ENCODE assay signal across 9 cellular contexts in the genomic region with DNA sequence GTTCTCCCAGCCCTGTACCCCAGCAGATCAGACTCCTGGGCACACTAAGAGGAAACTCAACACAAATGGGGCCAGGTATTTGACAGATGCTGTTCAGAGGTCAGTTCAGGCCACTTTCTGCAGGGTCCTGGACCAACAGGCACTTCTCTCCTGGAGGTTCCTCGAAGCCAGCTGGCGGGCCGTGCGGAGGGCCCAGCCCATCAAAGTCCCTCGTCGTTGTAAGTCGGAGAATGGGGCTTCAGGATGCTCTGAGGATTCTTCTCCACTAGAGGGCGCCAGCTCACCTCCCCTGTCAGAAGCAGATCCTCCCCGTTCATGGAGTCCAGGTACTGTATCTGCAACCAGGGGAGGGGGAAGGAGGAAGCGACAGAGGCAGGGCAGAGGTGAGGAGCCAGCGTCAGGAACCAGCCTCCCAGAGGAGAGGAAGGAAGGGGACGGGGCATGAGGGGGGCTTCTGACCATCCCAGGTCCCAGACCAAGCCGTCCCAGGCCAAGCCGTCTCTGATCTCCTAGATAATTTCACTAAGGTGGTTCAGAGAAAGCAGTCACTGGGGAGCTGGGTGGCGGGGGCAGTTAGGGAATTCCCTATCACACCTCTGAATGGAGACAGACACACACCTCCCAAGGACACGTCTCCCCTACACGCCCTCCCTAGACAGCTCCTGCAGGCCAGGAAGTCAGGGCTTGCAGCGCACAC. TPM values are rescaled to one million over a fixed set of nuclear protein-coding genes. Genes with fewer than 3 reads are reported as not detected.
A peak's percentile ranks its signal among the peaks of the same experiment; 100 is the strongest.
DNase-seq lines count a peak whose midpoint lies in the region; ATAC-seq and TF ChIP-seq lines count a peak whose summit lies in the region.
"Had no signal": no experiment of that assay in that cellular context is flagged by ENCODE, and none has a peak within 500 bp of the region (broad histone marks: within the 10 kb centered on the region; RNA-seq: fewer than 3 reads in every experiment).

No MANE protein-coding gene starts in this region.

- TF ChIP-seq EP300 in stomach (IDR thresholded peaks at IDR 0.05) = no peak

- H3K4ac ChIP-seq in neuronal stem cell (ENCODE audit: low read length) = no peak overlapping the region

- H3K9me3 ChIP-seq in neuronal stem cell (replicated peaks in 1 of 2; ENCODE audit: control insufficient read depth in 2 of 2, insufficient read depth in 1 of 2, low read depth in 1 of 2, low read length in 2 of 2) (no peaks in the 10 kb centered on the region), stomach (no peaks in the 10 kb centered on the region)

- H3K27me3 ChIP-seq in neuronal stem cell (ENCODE audit: control insufficient read depth in 3 of 3, insufficient read depth in 3 of 3, low read depth in 1 of 3, low read length in 3 of 3) = no peaks in the 10 kb centered on the region
- no peaks in the 10 kb centered on the region for H3K27me3 ChIP-seq in stomach

- H3K27me3 Mint-ChIP-seq in activated T-helper 1 cell treated with anti-CD3 and anti-CD28 coated beads, Interleukin-12 subunit alpha, Interleukin-12 subunit beta, Interleukin-2, Interleukin-4 antibody, amounts not matched to agents 30 ng/mL and 10 ng/mL and 1 ng/mL, durations not matched to agents 14 hours and 24 hours and 36 hours (ENCODE audit: insufficient read depth) = no peaks in the 10 kb centered on the region

- H3K4me3 Mint-ChIP-seq in activated T-helper 1 cell treated with anti-CD3 and anti-CD28 coated beads, Interleukin-12 subunit alpha, Interleukin-12 subunit beta, Interleukin-2, Interleukin-4 antibody, amounts not matched to agents 30 ng/mL and 10 ng/mL and 1 ng/mL, durations not matched to agents 14 hours and 24 hours and 36 hours = no peak overlapping the region

- H3K79me1 ChIP-seq in neuronal stem cell (ENCODE audit: low read depth, low read length) = no peaks in the 10 kb centered on the region

- H2BK15ac ChIP-seq in neuronal stem cell (ENCODE audit: low read length) = no peak overlapping the region

- no peak overlapping the region for H2BK12ac ChIP-seq in neuronal stem cell (ENCODE audit: low read length)

- H3K4me2 ChIP-seq in neuronal stem cell (ENCODE audit: insufficient read depth, low read length, poor library complexity, severe bottlenecking) = no peak overlapping the region

- no CpG with 5 or more reads among the region's 18 CpGs for WGBS in neuronal stem cell (ENCODE audit: extremely low coverage in 2 of 2, insufficient read length in 2 of 2, insufficient replicate concordance in 1 of 2), 2 donors
- WGBS in stomach, 5 donors = 27 to 38% (median 28%) methylated on average over 10 to 18 of the region's 18 CpGs

- H4K91ac ChIP-seq in neuronal stem cell (ENCODE audit: low read depth, low read length, poor library complexity) = no peak overlapping the region

- H3K36me3 Mint-ChIP-seq in activated T-helper 1 cell treated with anti-CD3 and anti-CD28 coated beads, Interleukin-12 subunit alpha, Interleukin-12 subunit beta, Interleukin-2, Interleukin-4 antibody, amounts not matched to agents 30 ng/mL and 10 ng/mL and 1 ng/mL, durations not matched to agents 14 hours and 24 hours and 36 hours (ENCODE audit: low read depth) = peaks cover 7% of the 10 kb centered on the region

- H2BK120ac ChIP-seq in neuronal stem cell (ENCODE audit: low read depth, low read length) = no peak overlapping the region

- peaks cover 0 to 7% of the 10 kb centered on the region in 2 donors for H3K36me3 ChIP-seq in neuronal stem cell (replicated peaks in 1 of 2; ENCODE audit: control insufficient read depth in 2 of 2, insufficient read depth in 2 of 2, low read length in 2 of 2)
- H3K36me3 ChIP-seq in stomach = peaks cover 0 to 7% (median 4%) of the 10 kb centered on the region in 4 donors

- H3K9me3 Mint-ChIP-seq in activated T-helper 1 cell treated with anti-CD3 and anti-CD28 coated beads, Interleukin-12 subunit alpha, Interleukin-12 subunit beta, Interleukin-2, Interleukin-4 antibody, amounts not matched to agents 30 ng/mL and 10 ng/mL and 1 ng/mL, durations not matched to agents 14 hours and 24 hours and 36 hours = no peaks in the 10 kb centered on the region

- no peak overlapping the region for H3K18ac ChIP-seq in neuronal stem cell (ENCODE audit: low read length)

- ATAC-seq in GM21825 (IDR thresholded peaks at IDR 0.05; ENCODE audit: unreplicated experiment) = no peak

- intact Hi-C loops in activated T-helper 1 cell treated with anti-CD3 and anti-CD28 coated beads, Interleukin-12 subunit alpha, Interleukin-12 subunit beta, Interleukin-2, Interleukin-4 antibody, amounts not matched to agents 30 ng/mL and 10 ng/mL and 1 ng/mL, durations not matched to agents 14 hours and 24 hours and 36 hours (cut with micrococcal nuclease) = loop anchor here (1.0 to 10.0 kb wide), 5 partner anchors 25 to 361 kb away; a partner anchor contains a TSS
- intact Hi-C loops in stomach (cut with DNase I; ENCODE audit: low total_unique reads) = loop anchor here (5.0 kb wide), 1 partner anchor 133 kb away; a partner anchor contains a TSS

- no peak overlapping the region for H3K23ac ChIP-seq in neuronal stem cell (ENCODE audit: low read depth, low read length, poor library complexity)

- H3K4me1 Mint-ChIP-seq in activated T-helper 1 cell treated with anti-CD3 and anti-CD28 coated beads, Interleukin-12 subunit alpha, Interleukin-12 subunit beta, Interleukin-2, Interleukin-4 antibody, amounts not matched to agents 30 ng/mL and 10 ng/mL and 1 ng/mL, durations not matched to agents 14 hours and 24 hours and 36 hours (ENCODE audit: low read depth) = peaks cover 32% of the 10 kb centered on the region

- H3K27ac ChIP-seq in neuronal stem cell (replicated peaks; ENCODE audit: low read length) (no peak overlapping the region), stomach (peak overlapping the region in 1 of 5 donors; percentile 82)

- H4K8ac ChIP-seq in neuronal stem cell (ENCODE audit: low read depth, low read length) = no peak overlapping the region

- no peak for TF ChIP-seq POLR2A in stomach (IDR thresholded peaks at IDR 0.05)

- H2AFZ ChIP-seq in neuronal stem cell (ENCODE audit: low read length) = peak overlapping the region; percentile 41

- no peak overlapping the region for H2BK5ac ChIP-seq in neuronal stem cell (ENCODE audit: low read length)

- H3K9ac ChIP-seq in neuronal stem cell (ENCODE audit: low read depth, low read length, poor library complexity) = no peak overlapping the region

- H3K4me3 ChIP-seq in fibroblast of the aortic adventitia (ENCODE audit: low read depth, low read length) (no peak overlapping the region), neuronal stem cell (ENCODE audit: low read length in 2 of 2) (no peak overlapping the region), stomach (no peak overlapping the region)

- peak; percentile 91 for TF ChIP-seq CTCF in GM13977 (IDR thresholded peaks at IDR 0.05; ENCODE audit: extremely low read depth, insufficient read depth, missing control alignments)
- TF ChIP-seq CTCF in fibroblast of the aortic adventitia (IDR thresholded peaks at IDR 0.05; ENCODE audit: insufficient read depth, low read length) = peak; percentile 92
- TF ChIP-seq CTCF in stomach (IDR thresholded peaks at IDR 0.05) = peak in 5 of 7 experiments; percentile 84 to 91 (median 88)

- H3K4me1 ChIP-seq in neuronal stem cell (ENCODE audit: control insufficient read depth in 2 of 2, insufficient read depth in 1 of 2, low read depth in 1 of 2, low read length in 2 of 2) (peaks cover 1 to 4% of the 10 kb centered on the region in 2 donors), stomach (peaks cover 37 to 70% (median 56%) of the 10 kb centered on the region in 4 donors)

- peak; percentile 88 for DNase-seq in GM13977 (ENCODE audit: low spot score)
- DNase-seq in M059J (ENCODE audit: low read depth) = peak; percentile 96
- peak; percentile 93 for DNase-seq in RPMI7951 (ENCODE audit: low read depth)
- DNase-seq in activated T-helper 1 cell treated with anti-CD3 and anti-CD28 coated beads, Interleukin-12 subunit alpha, Interleukin-12 subunit beta, Interleukin-2, Interleukin-4 antibody, amounts not matched to agents 30 ng/mL and 10 ng/mL and 1 ng/mL, durations not matched to agents 14 hours and 24 hours and 36 hours (ENCODE audit: low spot score) = peak; percentile 81
- peak; percentile 92 for DNase-seq in fibroblast of the aortic adventitia (ENCODE audit: low read depth)
- peak; percentile 88 for DNase-seq in neuronal stem cell (ENCODE audit: low spot score)
- DNase-seq in stomach = peak; percentile 89

- H3K27ac Mint-ChIP-seq in activated T-helper 1 cell treated with anti-CD3 and anti-CD28 coated beads, Interleukin-12 subunit alpha, Interleukin-12 subunit beta, Interleukin-2, Interleukin-4 antibody, amounts not matched to agents 30 ng/mL and 10 ng/mL and 1 ng/mL, durations not matched to agents 14 hours and 24 hours and 36 hours = peak overlapping the region; percentile 71

- H2AK5ac ChIP-seq in neuronal stem cell (ENCODE audit: low read depth, low read length) = no peak overlapping the region

- H3K14ac ChIP-seq in neuronal stem cell (ENCODE audit: low read length) = no peak overlapping the region

- in situ Hi-C loops in GM13977 (cut with MboI; ENCODE audit: low pct_unique_long_range_greater_than_20kb, low sequenced_read_pairs, unreplicated experiment) = loop anchor here (10.0 kb wide), 1 partner anchor 141 kb away; no protein-coding TSS in a partner anchor

RNA-seq across cellular contexts. Expression of a gene that starts 11.7 kb away (rescaled TPM):
- 0.02 TPM in 1 of 2 replicates, not detected in the other for total RNA-seq in M059J (2014; rRNA removed; shearing (Covaris generic))
- not detected in 2 replicates for total RNA-seq in RPMI7951 (2014; rRNA removed; shearing (Covaris generic))
- not detected in 2 replicates for total RNA-seq in activated T-helper 1 cell treated with anti-CD3 and anti-CD28 coated beads, Interleukin-12 subunit alpha, Interleukin-12 subunit beta, Interleukin-2, Interleukin-4 antibody, amounts not matched to agents 30 ng/mL and 10 ng/mL and 1 ng/mL, durations not matched to agents 14 hours and 24 hours and 36 hours
- total RNA-seq in fibroblast of the aortic adventitia (ENCODE audit: low replicate concordance) (not detected in 2 replicates), stomach (not detected)
- polyA plus RNA-seq in neuronal stem cell (2013, experiment 1 of 2) = not detected
- polyA plus RNA-seq in neuronal stem cell (2013, experiment 2 of 2) = not detected
- 1 to 10 TPM in 1 of 3 donors, not detected in 2; 6.5 TPM for polyA plus RNA-seq in stomach
- total RNA-seq: subcutaneous adipose tissue had no signal

RNA-seq across cellular contexts. Expression of a gene that starts 19.3 kb away (rescaled TPM):
- total RNA-seq in M059J (2014; rRNA removed; shearing (Covaris generic)) = 303 and 313 TPM in 2 replicates
- total RNA-seq in RPMI7951 (2014; rRNA removed; shearing (Covaris generic)) = 434 and 435 TPM in 2 replicates
- 232 TPM in 2 replicates for total RNA-seq in activated T-helper 1 cell treated with anti-CD3 and anti-CD28 coated beads, Interleukin-12 subunit alpha, Interleukin-12 subunit beta, Interleukin-2, Interleukin-4 antibody, amounts not matched to agents 30 ng/mL and 10 ng/mL and 1 ng/mL, durations not matched to agents 14 hours and 24 hours and 36 hours
- total RNA-seq in fibroblast of the aortic adventitia (ENCODE audit: low replicate concordance) (17.0 and 120 TPM in 2 replicates), stomach (10 to 100 TPM; 16.3 to 99.5 (median 88.9) TPM)
- 62.1 TPM for polyA plus RNA-seq in neuronal stem cell (2013, experiment 1 of 2)
- polyA plus RNA-seq in neuronal stem cell (2013, experiment 2 of 2) = 63.4 TPM
- 100 to 1,000 TPM; 123 to 163 (median 163) TPM for polyA plus RNA-seq in stomach

RNA-seq across cellular contexts. Expression of a gene that starts 26.0 kb away (rescaled TPM):
- 10.6 and 19.4 TPM in 2 replicates for total RNA-seq in M059J (2014; rRNA removed; shearing (Covaris generic))
- total RNA-seq in RPMI7951 (2014; rRNA removed; shearing (Covaris generic)) = 12.8 and 19.1 TPM in 2 replicates
- total RNA-seq in activated T-helper 1 cell treated with anti-CD3 and anti-CD28 coated beads, Interleukin-12 subunit alpha, Interleukin-12 subunit beta, Interleukin-2, Interleukin-4 antibody, amounts not matched to agents 30 ng/mL and 10 ng/mL and 1 ng/mL, durations not matched to agents 14 hours and 24 hours and 36 hours = 25.0 and 27.0 TPM in 2 replicates
- 18.3 and 28.7 TPM in 2 replicates for total RNA-seq in fibroblast of the aortic adventitia (ENCODE audit: low replicate concordance)
- 33.2 TPM for polyA plus RNA-seq in neuronal stem cell (2013, experiment 1 of 2)
- polyA plus RNA-seq in neuronal stem cell (2013, experiment 2 of 2) = 34.0 TPM
- 10 to 100 TPM; 16.2 to 70.7 (median 37.9) TPM for total RNA-seq in stomach
- polyA plus RNA-seq in stomach = 10 to 100 TPM; 27.3 to 82.4 (median 58.3) TPM
